In the genomic region with DNA sequence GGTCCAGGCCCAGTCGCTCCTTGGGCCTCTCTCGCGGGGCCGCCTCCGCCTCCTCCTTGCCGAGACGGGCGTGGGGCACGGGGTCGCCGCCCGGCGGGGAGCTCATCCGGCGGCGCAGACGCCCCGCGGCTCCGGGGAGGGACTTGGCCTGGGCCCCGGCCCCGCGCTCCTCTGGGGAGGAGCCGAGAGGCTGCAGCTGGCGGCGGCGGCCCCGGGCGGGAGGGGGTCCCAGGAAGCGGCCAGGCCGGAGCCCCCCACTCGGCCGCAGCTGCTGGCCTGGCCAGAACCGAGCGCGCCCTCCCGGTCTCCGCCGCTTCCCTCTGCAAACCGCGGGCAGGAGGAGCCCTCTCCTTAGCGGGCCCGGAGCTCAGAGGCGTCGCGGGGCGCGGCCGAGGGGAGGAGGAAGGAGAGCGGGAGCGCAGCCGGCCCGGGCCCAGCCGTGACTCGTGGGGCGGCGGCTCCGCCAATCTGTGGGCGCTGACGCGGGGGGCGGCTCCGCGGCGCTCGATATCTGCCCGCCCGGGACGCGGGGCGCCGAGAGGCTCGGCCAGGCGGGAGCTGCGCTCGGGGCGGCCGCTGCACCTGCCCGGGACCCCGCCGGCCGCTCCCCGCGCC, we compare ENCODE assay signal across 8 cellular contexts. TPM values are rescaled to one million over a fixed set of nuclear protein-coding genes. Genes with fewer than 3 reads are reported as not detected.
DNase-seq lines count a peak whose midpoint lies in the region; ATAC-seq and TF ChIP-seq lines count a peak whose summit lies in the region.

TSS of gene FAM20C (plus strand) at position 537 of the 615 bp plus-strand sequence. CDS start 629 bp downstream, outside the sequence.

- POLR2A ChIA-PET in CD8-positive, alpha-beta memory T cell (lab: Charles Lee) = no interaction called here

- CTCF ChIA-PET in CD8-positive, alpha-beta memory T cell (lab: Charles Lee) = no interaction called here

- peak; percentile 87 for ATAC-seq in left colon
- no peak for ATAC-seq in HG03520 (IDR thresholded peaks at IDR 0.05; ENCODE audit: unreplicated experiment)
- ATAC-seq in HG03108 (IDR thresholded peaks at IDR 0.05; ENCODE audit: unreplicated experiment) = no peak

- peak within 1 kb of the TSS; percentile 53 to 90 (median 83) for H3K4me3 Mint-ChIP-seq in CD8-positive, alpha-beta memory T cell
- peak within 1 kb of the TSS; percentile 56 for H3K4me3 Mint-ChIP-seq in activated CD4-positive, alpha-beta T cell treated with anti-CD3 and anti-CD28 coated beads, Interleukin-2, amount 10 ng/mL, durations not matched to agents 24 days and 14 days

- peaks cover 3% of the 10 kb centered on the region for H3K4me1 ChIP-seq in CD8-positive, alpha-beta memory T cell (ENCODE audit: insufficient read depth, low read length)
- H3K4me1 ChIP-seq in spleen = peaks cover 0 to 52% (median 26%) of the 10 kb centered on the region in 6 donors

- H3K9me3 ChIP-seq in CD8-positive, alpha-beta memory T cell (ENCODE audit: low read length) = no peaks in the 10 kb centered on the region
- H3K9me3 ChIP-seq in spleen = no peaks in the 10 kb centered on the region

- peaks cover 25 to 53% of the 10 kb centered on the region in 2 donors for H3K27me3 Mint-ChIP-seq in CD8-positive, alpha-beta memory T cell
- peaks cover 36% of the 10 kb centered on the region for H3K27me3 Mint-ChIP-seq in activated CD4-positive, alpha-beta T cell treated with anti-CD3 and anti-CD28 coated beads, Interleukin-2, amount 10 ng/mL, durations not matched to agents 24 days and 14 days

- peak in 4 of 5 donors; percentile 5 to 38 (median 24) for DNase-seq in CD8-positive, alpha-beta memory T cell
- peak; percentile 79 for DNase-seq in NB4 (ENCODE audit: low read depth)
- peak; percentile 70 for DNase-seq in activated CD4-positive, alpha-beta T cell treated with anti-CD3 and anti-CD28 coated beads, Interleukin-2, amount 10 ng/mL, durations not matched to agents 24 days and 14 days
- DNase-seq in dorsolateral prefrontal cortex = peak; percentile 71 to 93 (median 82)
- DNase-seq in left colon = peak; percentile 78 to 83
- peak; percentile 90 for DNase-seq in spleen

- peaks cover 11% of the 10 kb centered on the region for H3K27me3 ChIP-seq in CD8-positive, alpha-beta memory T cell (ENCODE audit: insufficient read depth, low read length, poor library complexity, severe bottlenecking)
- no peaks in the 10 kb centered on the region for H3K27me3 ChIP-seq in dorsolateral prefrontal cortex
- H3K27me3 ChIP-seq in spleen (replicated peaks in 1 of 7) = peaks cover 0 to 75% (median 35%) of the 10 kb centered on the region in 7 donors

- no peak within 1 kb of the TSS for H3K27ac ChIP-seq in CD8-positive, alpha-beta memory T cell (ENCODE audit: low read depth, low read length)
- H3K27ac ChIP-seq in dorsolateral prefrontal cortex (peak within 1 kb of the TSS; percentile 68 to 97 (median 92)), spleen (peak within 1 kb of the TSS in 7 of 8 donors; percentile 29 to 86 (median 72))

- no peaks in the 10 kb centered on the region for H3K36me3 Mint-ChIP-seq in CD8-positive, alpha-beta memory T cell
- H3K36me3 Mint-ChIP-seq in activated CD4-positive, alpha-beta T cell treated with anti-CD3 and anti-CD28 coated beads, Interleukin-2, amount 10 ng/mL, durations not matched to agents 24 days and 14 days (ENCODE audit: low read depth) = no peaks in the 10 kb centered on the region

- no peak within 1 kb of the TSS for H3K4me3 ChIP-seq in CD8-positive, alpha-beta memory T cell (ENCODE audit: low read length)
- H3K4me3 ChIP-seq in NB4 (ENCODE audit: low read depth, low read length) (peak within 1 kb of the TSS; percentile 34), dorsolateral prefrontal cortex (peak within 1 kb of the TSS; percentile 60 to 97 (median 81)), spleen (peak within 1 kb of the TSS; percentile 48 to 81 (median 58))

- H3K4me1 Mint-ChIP-seq in CD8-positive, alpha-beta memory T cell = peaks cover 3 to 4% (median 4%) of the 10 kb centered on the region in 3 donors
- no peaks in the 10 kb centered on the region for H3K4me1 Mint-ChIP-seq in activated CD4-positive, alpha-beta T cell treated with anti-CD3 and anti-CD28 coated beads, Interleukin-2, amount 10 ng/mL, durations not matched to agents 24 days and 14 days

- TF ChIP-seq POLR2A in NB4 (IDR thresholded peaks at IDR 0.05; ENCODE audit: extremely low read depth, insufficient read length) (no peak), spleen (IDR thresholded peaks at IDR 0.05) (no peak)

- H3K9me3 Mint-ChIP-seq in CD8-positive, alpha-beta memory T cell = peaks cover 0 to 4% (median 0%) of the 10 kb centered on the region in 5 donors
- no peaks in the 10 kb centered on the region for H3K9me3 Mint-ChIP-seq in activated CD4-positive, alpha-beta T cell treated with anti-CD3 and anti-CD28 coated beads, Interleukin-2, amount 10 ng/mL, durations not matched to agents 24 days and 14 days

- WGBS in spleen, 5 donors = 0 to 3% (median 1%) methylated on average over 22 to 84 of the region's 84 CpGs

- no peak for TF ChIP-seq CTCF in NB4 (IDR thresholded peaks at IDR 0.05; ENCODE audit: low read depth, low read length)
- peak in 16 of 56 donors; percentile 8 to 49 (median 20) for TF ChIP-seq CTCF in dorsolateral prefrontal cortex (IDR thresholded peaks at IDR 0.05 in 54 of 56, conservative IDR thresholded peaks at IDR 0.05 in 2 of 56; ENCODE audit: low read depth in 1 of 56, partially characterized antibody in 56 of 56)
- TF ChIP-seq CTCF in spleen (IDR thresholded peaks at IDR 0.05 in 8 of 11, conservative IDR thresholded peaks at IDR 0.05 in 3 of 11) = no peak

- peak within 1 kb of the TSS in 1 of 8 donors; percentile 47 for H3K27ac Mint-ChIP-seq in CD8-positive, alpha-beta memory T cell
- H3K27ac Mint-ChIP-seq in activated CD4-positive, alpha-beta T cell treated with anti-CD3 and anti-CD28 coated beads, Interleukin-2, amount 10 ng/mL, durations not matched to agents 24 days and 14 days = no peak within 1 kb of the TSS

- intact Hi-C loops in activated CD4-positive, alpha-beta T cell treated with anti-CD3 and anti-CD28 coated beads, Interleukin-2, amount 10 ng/mL, durations not matched to agents 24 days and 14 days (cut with micrococcal nuclease) = no loop called here
- intact Hi-C loops in dorsolateral prefrontal cortex (cut with DNase I) = loop anchor here in 1 of 2 donors (2.0 kb wide), 1 partner anchor 43 kb away; no protein-coding TSS in a partner anchor
- intact Hi-C loops in left colon (cut with DNase I, micrococcal nuclease) = no loop called here
- intact Hi-C loops in spleen (cut with DNase I; ENCODE audit: low total_unique reads) = no loop called here

- H3K36me3 ChIP-seq in CD8-positive, alpha-beta memory T cell (ENCODE audit: insufficient read depth, low read length) = no peaks in the 10 kb centered on the region
- H3K36me3 ChIP-seq in spleen = peaks cover 0 to 19% (median 3%) of the 10 kb centered on the region in 6 donors

RNA-seq across cellular contexts. Expression of gene FAM20C, which starts in this region (rescaled TPM):
- 1 to 10 TPM; 3.2 to 3.6 TPM for total RNA-seq in CD8-positive, alpha-beta memory T cell
- polyA plus RNA-seq in CD8-positive, alpha-beta memory T cell = not detected
- 0.88 and 1.0 TPM in 2 replicates for total RNA-seq in activated CD4-positive, alpha-beta T cell treated with anti-CD3 and anti-CD28 coated beads, Interleukin-2, amount 10 ng/mL, durations not matched to agents 24 days and 14 days
- total RNA-seq in dorsolateral prefrontal cortex = 100 to 1,000 TPM in 6 of 120 experiments, 10 to 100 TPM in 114; 27.8 to 127 (median 45.4) TPM
- total RNA-seq in left colon = 10 to 100 TPM; 11.3 to 16.9 TPM
- 10 to 100 TPM in 5 of 7 donors, 1 to 10 TPM in 2; 8.8 to 27.3 (median 14.9) TPM for total RNA-seq in spleen
- polyA plus RNA-seq in spleen = 10 to 100 TPM in 2 of 3 donors, 1 to 10 TPM in 1; 6.9 to 15.8 (median 10.5) TPM

Comparison
In these comparisons a context has a peak if more than half of its experiments do, and no peak if none do; other contexts are left out.
1. DNase-seq: peak in every context shown above with its lines; median percentile 90 in spleen; 82 in dorsolateral prefrontal cortex; 80 in left colon; 79 in NB4; 70 in activated CD4-positive, alpha-beta T cell treated with anti-CD3 and anti-CD28 coated beads, Interleukin-2, amount 10 ng/mL, durations not matched to agents 24 days and 14 days; 24 in CD8-positive, alpha-beta memory T cell.